17 cellular contexts compared by ENCODE assay signal in genomic region chr20:48805286-48805685, GRCh38.
"Had no signal": no experiment of that assay in that cellular context is flagged by ENCODE, and none has a peak within 500 bp of the region (broad histone marks: within the 10 kb centered on the region; RNA-seq: fewer than 3 reads in every experiment).

No MANE protein-coding gene starts in this region.

- DNase-seq: activated CD4-positive, alpha-beta T cell treated with anti-CD3 and anti-CD28 coated beads for 36 hours; activated CD8-positive, alpha-beta memory T cell treated with anti-CD3 and anti-CD28 coated beads, Interleukin-2, amount 50 U/mL, for 48 hours; activated gamma-delta T cell treated with Interleukin-2 at 50 U/mL for 16 hours; activated naive CD8-positive, alpha-beta T cell treated with anti-CD3 and anti-CD28 coated beads for 36 hours; activated T-cell treated with anti-CD3 and anti-CD28 coated beads, Interleukin-2, amount 50 U/mL, for 72 hours; brain microvascular endothelial cell; cerebellar nuclear complex; effector memory CD4-positive, alpha-beta T cell; foreskin keratinocyte; glutamatergic neuron; mammary epithelial cell; naive B cell; stimulated activated CD4-positive, alpha-beta T cell treated with anti-CD3 and anti-CD28 coated beads, Interleukin-2, amount 100 ng/mL, for 48 hours; stimulated activated naive CD4-positive, alpha-beta T cell treated with Interleukin-2 at 50 U/mL for 16 hours; T-helper 17 cell; trophoblast cell had no signal

- H3K27ac Mint-ChIP-seq: activated CD4-positive, alpha-beta T cell treated with anti-CD3 and anti-CD28 coated beads for 36 hours; activated naive CD8-positive, alpha-beta T cell treated with anti-CD3 and anti-CD28 coated beads for 36 hours; activated T-cell treated with anti-CD3 and anti-CD28 coated beads, Interleukin-2, amount 50 U/mL, for 72 hours had no signal

- H3K27me3 Mint-ChIP-seq: activated CD4-positive, alpha-beta T cell treated with anti-CD3 and anti-CD28 coated beads for 36 hours; activated naive CD8-positive, alpha-beta T cell treated with anti-CD3 and anti-CD28 coated beads for 36 hours; naive B cell; T-helper 17 cell had no signal

- H3K27ac ChIP-seq: brain microvascular endothelial cell, foreskin keratinocyte, suprapubic skin had no signal

- H3K4me3 Mint-ChIP-seq: activated CD4-positive, alpha-beta T cell treated with anti-CD3 and anti-CD28 coated beads for 36 hours; activated naive CD8-positive, alpha-beta T cell treated with anti-CD3 and anti-CD28 coated beads for 36 hours; activated T-cell treated with anti-CD3 and anti-CD28 coated beads, Interleukin-2, amount 50 U/mL, for 72 hours had no signal

- H3K36me3 ChIP-seq: brain microvascular endothelial cell, suprapubic skin had no signal

- H3K27me3 ChIP-seq: brain microvascular endothelial cell, foreskin keratinocyte, suprapubic skin had no signal

- H3K9me3 ChIP-seq: suprapubic skin had no signal

- H3K4me3 ChIP-seq: suprapubic skin had no signal

- H3K4me1 ChIP-seq: foreskin keratinocyte, suprapubic skin had no signal

- ATAC-seq: activated CD4-positive, alpha-beta T cell treated with anti-CD3 and anti-CD28 coated beads for 36 hours; activated T-cell treated with anti-CD3 and anti-CD28 coated beads, Interleukin-2, amount 50 U/mL, for 72 hours; foreskin keratinocyte; T-helper 17 cell had no signal
